ENCODE assay signal across 18 cellular contexts in the genomic region with DNA sequence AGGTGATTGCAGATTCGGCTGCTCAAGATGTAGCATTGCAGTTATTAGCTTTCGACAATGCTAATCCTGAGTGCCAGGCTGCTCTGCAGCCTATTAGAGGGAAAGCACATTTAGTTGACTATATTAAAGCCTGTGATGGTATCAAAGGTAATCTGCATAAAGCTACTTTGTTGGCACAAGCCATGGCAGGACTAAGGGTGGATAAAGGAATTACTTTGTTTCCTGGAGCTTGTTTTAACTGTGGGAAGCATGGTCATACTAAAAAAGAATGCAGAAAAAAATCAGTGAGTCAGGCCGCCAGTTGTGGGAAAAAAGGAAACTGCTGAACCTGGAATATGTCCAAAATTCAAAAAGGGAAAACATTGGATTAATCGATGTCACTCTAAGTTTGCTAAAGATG.
"Had no signal": no experiment of that assay in that cellular context is flagged by ENCODE, and none has a peak within 500 bp of the region (broad histone marks: within the 10 kb centered on the region; RNA-seq: fewer than 3 reads in every experiment).

No MANE protein-coding gene starts in this region.

- H3K27ac ChIP-seq: lower lobe of right lung, tibial artery, vagina had no signal

- H3K4me3 ChIP-seq: lower lobe of right lung, tibial artery, vagina had no signal

- H3K9me3 ChIP-seq: lower lobe of right lung, tibial artery, vagina had no signal

- H3K36me3 ChIP-seq: lower lobe of right lung, tibial artery, vagina had no signal

- H3K36me3 Mint-ChIP-seq: activated CD4-positive, alpha-beta memory T cell treated with anti-CD3 and anti-CD28 coated beads for 36 hours; activated naive CD8-positive, alpha-beta T cell; immature natural killer cell; naive thymus-derived CD4-positive, alpha-beta T cell; stimulated activated memory B cell treated with anti-CD40 and anti-IgM and Interleukin-4, amounts not matched to agents 10 μg/mL and 1 μg/mL and 100 μg/mL, for 72 hours had no signal

- H3K4me3 Mint-ChIP-seq: activated CD4-positive, alpha-beta memory T cell treated with anti-CD3 and anti-CD28 coated beads for 36 hours; activated naive CD8-positive, alpha-beta T cell; immature natural killer cell; naive thymus-derived CD4-positive, alpha-beta T cell; stimulated activated memory B cell treated with anti-CD40 and anti-IgM and Interleukin-4, amounts not matched to agents 10 μg/mL and 1 μg/mL and 100 μg/mL, for 72 hours had no signal

- H3K27ac Mint-ChIP-seq: activated CD4-positive, alpha-beta memory T cell treated with anti-CD3 and anti-CD28 coated beads for 36 hours; activated naive CD8-positive, alpha-beta T cell; immature natural killer cell; naive thymus-derived CD4-positive, alpha-beta T cell; stimulated activated memory B cell treated with anti-CD40 and anti-IgM and Interleukin-4, amounts not matched to agents 10 μg/mL and 1 μg/mL and 100 μg/mL, for 72 hours had no signal

- H3K4me1 ChIP-seq: lower lobe of right lung, tibial artery had no signal

- ATAC-seq: left cardiac atrium; lower lobe of right lung; naive thymus-derived CD4-positive, alpha-beta T cell; stimulated activated memory B cell treated with anti-CD40 and anti-IgM and Interleukin-4, amounts not matched to agents 10 μg/mL and 1 μg/mL and 100 μg/mL, for 72 hours had no signal

- DNase-seq: activated CD4-positive, alpha-beta memory T cell treated with anti-CD3 and anti-CD28 coated beads for 36 hours; activated CD4-positive, alpha-beta T cell treated with anti-CD3 and anti-CD28 coated beads for 1 hour; activated gamma-delta T cell; activated T-cell treated with anti-CD3 and anti-CD28 coated beads, Interleukin-2, amount 50 U/mL, for 48 hours; anterior cingulate cortex; effector memory CD4-positive, alpha-beta T cell; erythroblast; glutamatergic neuron; immature natural killer cell; left cardiac atrium; lower lobe of right lung; naive thymus-derived CD4-positive, alpha-beta T cell; retina; small intestine; tibial artery had no signal

- H3K27me3 ChIP-seq: tibial artery, vagina had no signal

- H3K4me1 Mint-ChIP-seq: immature natural killer cell; naive thymus-derived CD4-positive, alpha-beta T cell; stimulated activated memory B cell treated with anti-CD40 and anti-IgM and Interleukin-4, amounts not matched to agents 10 μg/mL and 1 μg/mL and 100 μg/mL, for 72 hours had no signal

- H3K27me3 Mint-ChIP-seq: activated CD4-positive, alpha-beta memory T cell treated with anti-CD3 and anti-CD28 coated beads for 36 hours; activated naive CD8-positive, alpha-beta T cell; naive thymus-derived CD4-positive, alpha-beta T cell; stimulated activated memory B cell treated with anti-CD40 and anti-IgM and Interleukin-4, amounts not matched to agents 10 μg/mL and 1 μg/mL and 100 μg/mL, for 72 hours had no signal

- H3K9me3 Mint-ChIP-seq: activated CD4-positive, alpha-beta memory T cell treated with anti-CD3 and anti-CD28 coated beads for 36 hours had no signal
